ENCODE assay signal across 1 cellular context in genomic region chr17:29661220-29661619, GRCh38.
TF ChIP-seq lines count a peak whose summit lies in the region.

No MANE protein-coding gene starts in this region.

TF ChIP-seq in HepG2, 621 proteins besides CTCF, POLR2A, EP300 and RAD21 (continued from another document and continues in another):
- TF ChIP-seq, protein P1, sequence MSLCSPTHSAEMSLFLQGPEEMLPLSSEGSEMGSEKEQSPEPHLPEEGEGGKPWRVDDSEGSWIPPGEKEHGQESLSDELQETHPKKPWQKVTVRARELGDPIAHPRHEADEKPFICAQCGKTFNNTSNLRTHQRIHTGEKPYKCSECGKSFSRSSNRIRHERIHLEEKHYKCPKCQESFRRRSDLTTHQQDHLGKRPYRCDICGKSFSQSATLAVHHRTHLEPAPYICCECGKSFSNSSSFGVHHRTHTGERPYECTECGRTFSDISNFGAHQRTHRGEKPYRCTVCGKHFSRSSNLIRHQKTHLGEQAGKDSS (CRISPR knock-in tag; IDR thresholded peaks at IDR 0.05; ENCODE audit: borderline replicate concordance, low read depth), result no peak
- TF ChIP-seq FOXO1 (CRISPR knock-in tag; IDR thresholded peaks at IDR 0.05) (0 out of 2 replicates have a peak, but pooled peaks have one; percentile 26), ZNF557 (CRISPR knock-in tag; IDR thresholded peaks at IDR 0.05) (no peak), POLR2AphosphoS5 (IDR thresholded peaks at IDR 0.05; ENCODE audit: low read depth, low read length) (no peak), ZNF331 (CRISPR knock-in tag; IDR thresholded peaks at IDR 0.05) (0 out of 2 replicates have a peak, but pooled peaks have one; percentile 19), SOX6 (IDR thresholded peaks at IDR 0.05) (no peak), SOX6 (CRISPR knock-in tag; IDR thresholded peaks at IDR 0.05) (peak; percentile 73), SMARCC2 (IDR thresholded peaks at IDR 0.05) (no peak), RFXAP (CRISPR knock-in tag; IDR thresholded peaks at IDR 0.05; ENCODE audit: borderline replicate concordance) (no peak), ZBTB46 (CRISPR knock-in tag; IDR thresholded peaks at IDR 0.05; ENCODE audit: borderline replicate concordance) (no peak), ZNF451 (CRISPR knock-in tag; IDR thresholded peaks at IDR 0.05) (no peak), RBAK (CRISPR knock-in tag; IDR thresholded peaks at IDR 0.05) (no peak), ZBTB40 (IDR thresholded peaks at IDR 0.05) (no peak), ZBTB40 (CRISPR knock-in tag; IDR thresholded peaks at IDR 0.05) (no peak), RAD51 (IDR thresholded peaks at IDR 0.05; ENCODE audit: borderline replicate concordance) (no peak), NCOR1 (IDR thresholded peaks at IDR 0.05; ENCODE audit: borderline replicate concordance, low read length) (peak; percentile 76; the same call in 1 of the 2 replicates), TOPORS (CRISPR knock-in tag; IDR thresholded peaks at IDR 0.05) (no peak), ZFP36L2 (CRISPR knock-in tag; IDR thresholded peaks at IDR 0.05) (no peak), CC2D1A (CRISPR knock-in tag; IDR thresholded peaks at IDR 0.05) (no peak), ZNF761 (CRISPR knock-in tag; conservative IDR thresholded peaks at IDR 0.05) (no peak), ZMYM3 (CRISPR knock-in tag; IDR thresholded peaks at IDR 0.05) (no peak), HHEX (CRISPR knock-in tag; IDR thresholded peaks at IDR 0.05) (no peak), NR2F6 (IDR thresholded peaks at IDR 0.05) (no peak), NR2F6 (CRISPR knock-in tag; IDR thresholded peaks at IDR 0.05) (no peak; the same call in 1 of the 2 replicates), RXRB (CRISPR knock-in tag; IDR thresholded peaks at IDR 0.05; ENCODE audit: borderline replicate concordance) (peak; percentile 67), SNAI1 (CRISPR knock-in tag; IDR thresholded peaks at IDR 0.05; ENCODE audit: borderline replicate concordance) (no peak), HNRNPUL1 (IDR thresholded peaks at IDR 0.05; ENCODE audit: low read depth, low read length) (no peak), SUZ12 (IDR thresholded peaks at IDR 0.05; ENCODE audit: low read depth, low read length) (no peak), HMGXB4 (CRISPR knock-in tag; IDR thresholded peaks at IDR 0.05; ENCODE audit: borderline replicate concordance in 1 of 2, low read depth in 1 of 2) (no peak)
- TF ChIP-seq, protein P2, sequence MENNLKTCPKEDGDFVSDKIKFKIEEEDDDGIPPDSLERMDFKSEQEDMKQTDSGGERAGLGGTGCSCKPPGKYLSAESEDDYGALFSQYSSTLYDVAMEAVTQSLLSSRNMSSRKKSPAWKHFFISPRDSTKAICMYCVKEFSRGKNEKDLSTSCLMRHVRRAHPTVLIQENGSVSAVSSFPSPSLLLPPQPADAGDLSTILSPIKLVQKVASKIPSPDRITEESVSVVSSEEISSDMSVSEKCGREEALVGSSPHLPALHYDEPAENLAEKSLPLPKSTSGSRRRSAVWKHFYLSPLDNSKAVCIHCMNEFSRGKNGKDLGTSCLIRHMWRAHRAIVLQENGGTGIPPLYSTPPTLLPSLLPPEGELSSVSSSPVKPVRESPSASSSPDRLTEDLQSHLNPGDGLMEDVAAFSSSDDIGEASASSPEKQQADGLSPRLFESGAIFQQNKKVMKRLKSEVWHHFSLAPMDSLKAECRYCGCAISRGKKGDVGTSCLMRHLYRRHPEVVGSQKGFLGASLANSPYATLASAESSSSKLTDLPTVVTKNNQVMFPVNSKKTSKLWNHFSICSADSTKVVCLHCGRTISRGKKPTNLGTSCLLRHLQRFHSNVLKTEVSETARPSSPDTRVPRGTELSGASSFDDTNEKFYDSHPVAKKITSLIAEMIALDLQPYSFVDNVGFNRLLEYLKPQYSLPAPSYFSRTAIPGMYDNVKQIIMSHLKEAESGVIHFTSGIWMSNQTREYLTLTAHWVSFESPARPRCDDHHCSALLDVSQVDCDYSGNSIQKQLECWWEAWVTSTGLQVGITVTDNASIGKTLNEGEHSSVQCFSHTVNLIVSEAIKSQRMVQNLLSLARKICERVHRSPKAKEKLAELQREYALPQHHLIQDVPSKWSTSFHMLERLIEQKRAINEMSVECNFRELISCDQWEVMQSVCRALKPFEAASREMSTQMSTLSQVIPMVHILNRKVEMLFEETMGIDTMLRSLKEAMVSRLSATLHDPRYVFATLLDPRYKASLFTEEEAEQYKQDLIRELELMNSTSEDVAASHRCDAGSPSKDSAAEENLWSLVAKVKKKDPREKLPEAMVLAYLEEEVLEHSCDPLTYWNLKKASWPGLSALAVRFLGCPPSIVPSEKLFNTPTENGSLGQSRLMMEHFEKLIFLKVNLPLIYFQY (CRISPR knock-in tag; IDR thresholded peaks at IDR 0.05; ENCODE audit: borderline replicate concordance), result no peak
- TF ChIP-seq, protein P3, sequence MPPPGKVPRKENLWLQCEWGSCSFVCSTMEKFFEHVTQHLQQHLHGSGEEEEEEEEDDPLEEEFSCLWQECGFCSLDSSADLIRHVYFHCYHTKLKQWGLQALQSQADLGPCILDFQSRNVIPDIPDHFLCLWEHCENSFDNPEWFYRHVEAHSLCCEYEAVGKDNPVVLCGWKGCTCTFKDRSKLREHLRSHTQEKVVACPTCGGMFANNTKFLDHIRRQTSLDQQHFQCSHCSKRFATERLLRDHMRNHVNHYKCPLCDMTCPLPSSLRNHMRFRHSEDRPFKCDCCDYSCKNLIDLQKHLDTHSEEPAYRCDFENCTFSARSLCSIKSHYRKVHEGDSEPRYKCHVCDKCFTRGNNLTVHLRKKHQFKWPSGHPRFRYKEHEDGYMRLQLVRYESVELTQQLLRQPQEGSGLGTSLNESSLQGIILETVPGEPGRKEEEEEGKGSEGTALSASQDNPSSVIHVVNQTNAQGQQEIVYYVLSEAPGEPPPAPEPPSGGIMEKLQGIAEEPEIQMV (CRISPR knock-in tag; IDR thresholded peaks at IDR 0.05; ENCODE audit: low read depth), result no peak
- TF ChIP-seq, protein P4, sequence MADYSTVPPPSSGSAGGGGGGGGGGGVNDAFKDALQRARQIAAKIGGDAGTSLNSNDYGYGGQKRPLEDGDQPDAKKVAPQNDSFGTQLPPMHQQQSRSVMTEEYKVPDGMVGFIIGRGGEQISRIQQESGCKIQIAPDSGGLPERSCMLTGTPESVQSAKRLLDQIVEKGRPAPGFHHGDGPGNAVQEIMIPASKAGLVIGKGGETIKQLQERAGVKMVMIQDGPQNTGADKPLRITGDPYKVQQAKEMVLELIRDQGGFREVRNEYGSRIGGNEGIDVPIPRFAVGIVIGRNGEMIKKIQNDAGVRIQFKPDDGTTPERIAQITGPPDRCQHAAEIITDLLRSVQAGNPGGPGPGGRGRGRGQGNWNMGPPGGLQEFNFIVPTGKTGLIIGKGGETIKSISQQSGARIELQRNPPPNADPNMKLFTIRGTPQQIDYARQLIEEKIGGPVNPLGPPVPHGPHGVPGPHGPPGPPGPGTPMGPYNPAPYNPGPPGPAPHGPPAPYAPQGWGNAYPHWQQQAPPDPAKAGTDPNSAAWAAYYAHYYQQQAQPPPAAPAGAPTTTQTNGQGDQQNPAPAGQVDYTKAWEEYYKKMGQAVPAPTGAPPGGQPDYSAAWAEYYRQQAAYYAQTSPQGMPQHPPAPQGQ (CRISPR knock-in tag; IDR thresholded peaks at IDR 0.05; ENCODE audit: borderline replicate concordance), result no peak
- TF ChIP-seq, protein P5, sequence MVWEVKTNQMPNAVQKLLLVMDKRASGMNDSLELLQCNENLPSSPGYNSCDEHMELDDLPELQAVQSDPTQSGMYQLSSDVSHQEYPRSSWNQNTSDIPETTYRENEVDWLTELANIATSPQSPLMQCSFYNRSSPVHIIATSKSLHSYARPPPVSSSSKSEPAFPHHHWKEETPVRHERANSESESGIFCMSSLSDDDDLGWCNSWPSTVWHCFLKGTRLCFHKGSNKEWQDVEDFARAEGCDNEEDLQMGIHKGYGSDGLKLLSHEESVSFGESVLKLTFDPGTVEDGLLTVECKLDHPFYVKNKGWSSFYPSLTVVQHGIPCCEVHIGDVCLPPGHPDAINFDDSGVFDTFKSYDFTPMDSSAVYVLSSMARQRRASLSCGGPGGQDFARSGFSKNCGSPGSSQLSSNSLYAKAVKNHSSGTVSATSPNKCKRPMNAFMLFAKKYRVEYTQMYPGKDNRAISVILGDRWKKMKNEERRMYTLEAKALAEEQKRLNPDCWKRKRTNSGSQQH (CRISPR knock-in tag; IDR thresholded peaks at IDR 0.05; ENCODE audit: low read depth), result no peak
- TF ChIP-seq, protein P6, sequence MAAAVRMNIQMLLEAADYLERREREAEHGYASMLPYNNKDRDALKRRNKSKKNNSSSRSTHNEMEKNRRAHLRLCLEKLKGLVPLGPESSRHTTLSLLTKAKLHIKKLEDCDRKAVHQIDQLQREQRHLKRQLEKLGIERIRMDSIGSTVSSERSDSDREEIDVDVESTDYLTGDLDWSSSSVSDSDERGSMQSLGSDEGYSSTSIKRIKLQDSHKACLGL (CRISPR knock-in tag; IDR thresholded peaks at IDR 0.05), result no peak
